Comparison of ENCODE assay signal across 24 cellular contexts in the genomic region with DNA sequence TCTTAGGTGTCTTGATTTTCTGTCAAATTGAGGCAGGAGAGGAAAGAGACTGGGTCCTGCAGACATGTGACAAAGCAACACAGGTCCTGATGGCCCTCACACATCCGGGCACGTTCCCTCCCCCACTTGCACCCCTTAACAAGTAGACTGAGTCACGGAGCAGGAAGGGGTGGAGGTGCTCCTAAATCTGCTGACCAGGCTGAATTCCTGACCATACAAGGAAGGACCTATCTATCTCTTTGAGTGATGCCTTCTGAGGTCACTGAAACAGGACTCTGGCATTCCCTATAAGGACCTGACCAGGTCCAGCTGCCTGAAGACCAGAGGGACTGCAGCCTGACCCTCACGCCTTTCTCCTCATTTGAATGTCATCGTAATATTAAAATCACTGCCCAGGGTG.
"Had no signal": no experiment of that assay in that cellular context is flagged by ENCODE, and none has a peak within 500 bp of the region (broad histone marks: within the 10 kb centered on the region; RNA-seq: fewer than 3 reads in every experiment).

No MANE protein-coding gene starts in this region.

- H3K27me3 ChIP-seq: brain microvascular endothelial cell had no signal

- H3K36me3 Mint-ChIP-seq: activated CD4-positive, alpha-beta memory T cell treated with anti-CD3 and anti-CD28 coated beads for 36 hours; activated naive CD4-positive, alpha-beta T cell treated with anti-CD3 and anti-CD28 coated beads, Interleukin-2, amount 50 U/mL, for 72 hours; WTC11 had no signal

- H3K4me3 Mint-ChIP-seq: activated CD4-positive, alpha-beta memory T cell treated with anti-CD3 and anti-CD28 coated beads for 36 hours; activated CD4-positive, alpha-beta T cell treated with anti-CD3 and anti-CD28 coated beads, Interleukin-2, amount 10 ng/mL, durations not matched to agents 7 days and 5 days; activated naive CD8-positive, alpha-beta T cell treated with anti-CD3 and anti-CD28 coated beads, Interleukin-2, amount 50 U/mL, for 24 hours; activated T-cell treated with anti-CD3 and anti-CD28 coated beads, Interleukin-2, amount 50 U/mL, for 4 hours; T-helper 17 cell; WTC11 had no signal

- H3K27me3 Mint-ChIP-seq: activated CD4-positive, alpha-beta T cell treated with anti-CD3 and anti-CD28 coated beads, Interleukin-2, amount 10 ng/mL, durations not matched to agents 7 days and 5 days; activated naive CD8-positive, alpha-beta T cell treated with anti-CD3 and anti-CD28 coated beads, Interleukin-2, amount 50 U/mL, for 24 hours had no signal

- H3K9me3 Mint-ChIP-seq: activated CD4-positive, alpha-beta T cell treated with anti-CD3 and anti-CD28 coated beads, Interleukin-2, amount 10 ng/mL, durations not matched to agents 7 days and 5 days; activated naive CD4-positive, alpha-beta T cell treated with anti-CD3 and anti-CD28 coated beads, Interleukin-2, amount 50 U/mL, for 72 hours; activated naive CD8-positive, alpha-beta T cell treated with anti-CD3 and anti-CD28 coated beads, Interleukin-2, amount 50 U/mL, for 24 hours; activated T-cell treated with anti-CD3 and anti-CD28 coated beads, Interleukin-2, amount 50 U/mL, for 4 hours had no signal

- ATAC-seq: activated naive CD4-positive, alpha-beta T cell treated with anti-CD3 and anti-CD28 coated beads, Interleukin-2, amount 50 U/mL, for 72 hours; activated naive CD8-positive, alpha-beta T cell treated with anti-CD3 and anti-CD28 coated beads, Interleukin-2, amount 50 U/mL, for 24 hours; activated T-cell treated with anti-CD3 and anti-CD28 coated beads, Interleukin-2, amount 50 U/mL, for 4 hours; T-helper 17 cell; WTC11 had no signal

- DNase-seq: activated CD4-positive, alpha-beta memory T cell treated with anti-CD3 and anti-CD28 coated beads for 36 hours; activated CD4-positive, alpha-beta T cell treated with anti-CD3 and anti-CD28 coated beads for 1 hour; activated CD4-positive, alpha-beta T cell treated with anti-CD3 and anti-CD28 coated beads, Interleukin-2, amount 10 ng/mL, durations not matched to agents 7 days and 5 days; activated CD8-positive, alpha-beta memory T cell treated with anti-CD3 and anti-CD28 coated beads for 24 hours; activated effector memory CD4-positive, alpha-beta T cell treated with anti-CD3 and anti-CD28 coated beads, Interleukin-2, amount 50 U/mL, for 16 hours; activated naive CD4-positive, alpha-beta T cell treated with Interleukin-2 at 50 U/mL for 16 hours; activated naive CD8-positive, alpha-beta T cell treated with anti-CD3 and anti-CD28 coated beads, Interleukin-2, amount 50 U/mL, for 24 hours; activated T-cell treated with anti-CD3 and anti-CD28 coated beads, Interleukin-2, amount 50 U/mL, for 4 hours; amniotic stem cell; brain microvascular endothelial cell; cerebellar nuclear complex; NCI-H1092; NCI-H1417 treated with DMSO at 0.1 percent for 48 hours; NCI-H1694; NCI-H2029 treated with DMSO at 0.1 percent for 48 hours; NCI-H345; NCI-H510A; NCI-H526 treated with DMSO at 0.1 percent for 48 hours; NCI-H82; SIG-M5; T-helper 17 cell; T-helper 9 cell had no signal

- H3K27ac Mint-ChIP-seq: activated CD4-positive, alpha-beta memory T cell treated with anti-CD3 and anti-CD28 coated beads for 36 hours; activated CD4-positive, alpha-beta T cell treated with anti-CD3 and anti-CD28 coated beads, Interleukin-2, amount 10 ng/mL, durations not matched to agents 7 days and 5 days; activated naive CD4-positive, alpha-beta T cell treated with anti-CD3 and anti-CD28 coated beads, Interleukin-2, amount 50 U/mL, for 72 hours; activated naive CD8-positive, alpha-beta T cell treated with anti-CD3 and anti-CD28 coated beads, Interleukin-2, amount 50 U/mL, for 24 hours; T-helper 17 cell had no signal

- H3K27ac ChIP-seq: brain microvascular endothelial cell had no signal

- H3K36me3 ChIP-seq: brain microvascular endothelial cell had no signal

- H3K4me1 Mint-ChIP-seq: T-helper 17 cell had no signal
